In genomic region chr20:40317156-40317790, GRCh38 we compare ENCODE assay signal across 15 cellular contexts.
"Had no signal": no experiment of that assay in that cellular context is flagged by ENCODE, and none has a peak within 500 bp of the region (broad histone marks: within the 10 kb centered on the region; RNA-seq: fewer than 3 reads in every experiment).

No MANE protein-coding gene starts in this region.

- H3K27ac ChIP-seq: foreskin keratinocyte, left ventricle myocardium inferior, psoas muscle, right lobe of liver, stomach, thoracic aorta, WERI-Rb-1 had no signal

- H3K27me3 ChIP-seq: right lobe of liver, stomach had no signal

- H3K9me3 ChIP-seq: left ventricle myocardium inferior, psoas muscle, right lobe of liver, stomach, thoracic aorta had no signal

- ATAC-seq: activated CD4-positive, alpha-beta T cell treated with anti-CD3 and anti-CD28 coated beads for 36 hours; activated CD8-positive, alpha-beta memory T cell treated with anti-CD3 and anti-CD28 coated beads, Interleukin-2, amount 10 ng/mL, durations not matched to agents 7 days and 5 days; foreskin keratinocyte; psoas muscle; right lobe of liver had no signal

- DNase-seq: activated CD4-positive, alpha-beta memory T cell treated with anti-CD3 and anti-CD28 coated beads for 36 hours; activated CD4-positive, alpha-beta T cell treated with anti-CD3 and anti-CD28 coated beads for 36 hours; activated CD8-positive, alpha-beta memory T cell treated with anti-CD3 and anti-CD28 coated beads, Interleukin-2, amount 10 ng/mL, durations not matched to agents 7 days and 5 days; activated naive CD4-positive, alpha-beta T cell treated with anti-CD3 and anti-CD28 coated beads, Interleukin-2, amount 10 ng/mL, durations not matched to agents 7 days and 5 days; activated T-cell treated with anti-CD3 and anti-CD28 coated beads, Interleukin-2, amount 50 U/mL, for 24 hours; foreskin keratinocyte; glutamatergic neuron; kidney; left ventricle myocardium inferior; mesenchymal stem cell; psoas muscle; right lobe of liver; stomach; WERI-Rb-1 had no signal

- H3K36me3 ChIP-seq: left ventricle myocardium inferior, right lobe of liver, stomach, thoracic aorta, WERI-Rb-1 had no signal

- H3K4me1 ChIP-seq: foreskin keratinocyte, left ventricle myocardium inferior, psoas muscle, right lobe of liver, stomach had no signal

- H3K4me3 ChIP-seq: left ventricle myocardium inferior, psoas muscle, right lobe of liver, stomach, thoracic aorta had no signal
